In genomic region chr19:39032164-39032918, GRCh38 we compare ENCODE assay signal across 8 cellular contexts. TPM values are rescaled to one million over a fixed set of nuclear protein-coding genes. Genes with fewer than 3 reads are reported as not detected.
DNase-seq lines count a peak whose midpoint lies in the region; ATAC-seq and TF ChIP-seq lines count a peak whose summit lies in the region.

Gene FBXO27, minus strand, starts transcription at chr19:39032549. Its CDS starts 322 bp downstream, at chr19:39032227.

- no peak within 1 kb of the TSS for H2AFZ ChIP-seq in OCI-LY1 (ENCODE audit: low read length)

- H3K79me2 ChIP-seq in OCI-LY1 (ENCODE audit: insufficient read depth, low read length), result no peaks in the 10 kb centered on the region

- no peak for TF ChIP-seq CTCF in OCI-LY1 (IDR thresholded peaks at IDR 0.05; ENCODE audit: low read length)
- no peak for TF ChIP-seq CTCF in spleen (IDR thresholded peaks at IDR 0.05 in 8 of 11, conservative IDR thresholded peaks at IDR 0.05 in 3 of 11)

- no peaks in the 10 kb centered on the region for H3F3A ChIP-seq in OCI-LY1 (ENCODE audit: insufficient read depth, low read length)

- H3K4me1 ChIP-seq in OCI-LY1 (ENCODE audit: insufficient read depth, low read length, severe bottlenecking) (peaks cover 9% of the 10 kb centered on the region), spleen (peaks cover 3 to 27% (median 18%) of the 10 kb centered on the region in 6 donors)

- H3K9me2 ChIP-seq in OCI-LY1 (ENCODE audit: low read depth, low read length), result no peaks in the 10 kb centered on the region

- H4K20me1 ChIP-seq in OCI-LY1 (ENCODE audit: insufficient read depth, low read length), result no peaks in the 10 kb centered on the region

- no peak within 1 kb of the TSS for H3K27ac Mint-ChIP-seq in activated CD4-positive, alpha-beta T cell treated with anti-CD3 and anti-CD28 coated beads for 36 hours

- peak; percentile 19 for DNase-seq in activated CD4-positive, alpha-beta T cell treated with anti-CD3 and anti-CD28 coated beads for 36 hours
- no peak for DNase-seq in activated CD4-positive, alpha-beta T cell treated with anti-CD3 and anti-CD28 coated beads for 1 hour
- DNase-seq in cerebellar cortex (ENCODE audit: low spot score), result peak; percentile 89
- peak; percentile 37 for DNase-seq in kidney tubule cell (ENCODE audit: low spot score)
- no peak for DNase-seq in spleen
- no peak for DNase-seq in RKO (ENCODE audit: low spot score)

- POLR2A ChIA-PET in activated CD4-positive, alpha-beta T cell treated with anti-CD3 and anti-CD28 coated beads for 36 hours (lab: Charles Lee), result no interaction called here

- H3K4me2 ChIP-seq in OCI-LY1 (ENCODE audit: low read length), result peak within 1 kb of the TSS; percentile 70

- H3K27me3 ChIP-seq in OCI-LY1 (ENCODE audit: insufficient read depth, low read length) (no peaks in the 10 kb centered on the region), spleen (replicated peaks in 1 of 7) (peaks cover 0 to 72% (median 28%) of the 10 kb centered on the region in 7 donors)

- H3K9me3 ChIP-seq in OCI-LY1 (ENCODE audit: low read length) (no peaks in the 10 kb centered on the region), spleen (no peaks in the 10 kb centered on the region)

- H3K4me3 ChIP-seq in OCI-LY1 (ENCODE audit: low read depth, low read length, poor library complexity, severe bottlenecking), result peak within 1 kb of the TSS; percentile 59
- peak within 1 kb of the TSS; percentile 43 to 83 (median 56) for H3K4me3 ChIP-seq in spleen

- H3K4me3 Mint-ChIP-seq in activated CD4-positive, alpha-beta T cell treated with anti-CD3 and anti-CD28 coated beads for 36 hours, result peak within 1 kb of the TSS; percentile 58

- H3K36me3 Mint-ChIP-seq in activated CD4-positive, alpha-beta T cell treated with anti-CD3 and anti-CD28 coated beads for 36 hours (ENCODE audit: low read depth), result no peaks in the 10 kb centered on the region

- peaks cover 2% of the 10 kb centered on the region for H3K9me3 Mint-ChIP-seq in activated CD4-positive, alpha-beta T cell treated with anti-CD3 and anti-CD28 coated beads for 36 hours (ENCODE audit: low read depth)

- TF ChIP-seq POLR2A in spleen (IDR thresholded peaks at IDR 0.05), result no peak

- H3K36me3 ChIP-seq in OCI-LY1 (ENCODE audit: insufficient read depth, low read length), result no peaks in the 10 kb centered on the region
- H3K36me3 ChIP-seq in spleen, result no peaks in the 10 kb centered on the region

- H3K4me1 Mint-ChIP-seq in activated CD4-positive, alpha-beta T cell treated with anti-CD3 and anti-CD28 coated beads for 36 hours, result peaks cover 5% of the 10 kb centered on the region

- no peak within 1 kb of the TSS for H3K9ac ChIP-seq in OCI-LY1 (ENCODE audit: low read length)

- peaks cover 18% of the 10 kb centered on the region for H3K27me3 Mint-ChIP-seq in activated CD4-positive, alpha-beta T cell treated with anti-CD3 and anti-CD28 coated beads for 36 hours

- CTCF ChIA-PET in activated CD4-positive, alpha-beta T cell treated with anti-CD3 and anti-CD28 coated beads for 36 hours (lab: Charles Lee), result interaction anchor here (0.7 to 1.5 kb wide), 2 partner anchors 56 to 79 kb away, joined by 3 to 4 read pairs; partner anchors contain the start of gene FBXO17

- H3K27ac ChIP-seq in OCI-LY1 (ENCODE audit: low read depth, low read length, poor library complexity, severe bottlenecking) (no peak within 1 kb of the TSS), spleen (peak within 1 kb of the TSS in 1 of 8 donors; percentile 21)

- 12 to 25% (median 14%) methylated on average over 36 to 57 of the region's 57 CpGs for WGBS in spleen, 5 donors

- ATAC-seq in activated CD4-positive, alpha-beta T cell treated with anti-CD3 and anti-CD28 coated beads for 36 hours, result no peak
- no peak for ATAC-seq in HG03565 (IDR thresholded peaks at IDR 0.05; ENCODE audit: unreplicated experiment)

- intact Hi-C loops in activated CD4-positive, alpha-beta T cell treated with anti-CD3 and anti-CD28 coated beads for 36 hours (cut with DNase I, micrococcal nuclease), result loop anchor here in 1 of 2 experiments (10.0 kb wide), 1 partner anchor 68 kb away; no protein-coding TSS in a partner anchor
- intact Hi-C loops in spleen (cut with DNase I; ENCODE audit: low total_unique reads), result no loop called here

RNA-seq across cellular contexts. Expression of gene FBXO27, which starts in this region (rescaled TPM):
- under 1 TPM; 0.71 to 0.90 TPM for total RNA-seq in activated CD4-positive, alpha-beta T cell treated with anti-CD3 and anti-CD28 coated beads for 36 hours
- total RNA-seq in spleen, result 1 to 10 TPM in 5 of 7 donors, under 1 TPM in 2; 0.26 to 4.2 (median 1.9) TPM
- polyA plus RNA-seq in spleen, result under 1 TPM; 0.10 to 0.99 (median 0.61) TPM

Comparison
In these comparisons a context has a peak if more than half of its experiments do, and no peak if none do; other contexts are left out.
1. Peak in DNase-seq in activated CD4-positive, alpha-beta T cell treated with anti-CD3 and anti-CD28 coated beads for 36 hours; RNA of the gene not detected or under 1 TPM.
2. DNase-seq: peak in cerebellar cortex (single experiment) and kidney tubule cell (single experiment); none in activated CD4-positive, alpha-beta T cell treated with anti-CD3 and anti-CD28 coated beads for 1 hour (single experiment), spleen (single experiment) and RKO (single experiment).